Comparison of ENCODE assay signal across 8 cellular contexts in genomic region chr4:104490770-104491395, GRCh38. TPM values are rescaled to one million over a fixed set of nuclear protein-coding genes. Genes with fewer than 3 reads are reported as not detected.
DNase-seq lines count a peak whose midpoint lies in the region; ATAC-seq, FAIRE-seq and TF ChIP-seq lines count a peak whose summit lies in the region.

No MANE protein-coding gene starts in this region.

- no peak overlapping the region for H2BK15ac ChIP-seq in H9 (ENCODE audit: low read depth, low read length)

- no peaks in the 10 kb centered on the region for H3K9me3 Mint-ChIP-seq in H9
- no peaks in the 10 kb centered on the region for H3K9me3 Mint-ChIP-seq in activated naive CD8-positive, alpha-beta T cell treated with anti-CD3 and anti-CD28 coated beads, Interleukin-2, amount 50 U/mL, for 24 hours

- H2AK5ac ChIP-seq in H9 (ENCODE audit: insufficient read length, low read length): no peak overlapping the region

- no peak overlapping the region for H3K4ac ChIP-seq in H9 (ENCODE audit: low read depth, low read length)

- peak; percentile 62 for DNase-seq in GM03348 (ENCODE audit: low spot score)
- peak; percentile 63 for DNase-seq in H9
- peak; percentile 37 for DNase-seq in M059J (ENCODE audit: low read depth)
- peak; percentile 87 for DNase-seq in SK-N-DZ (ENCODE audit: low spot score)
- DNase-seq in activated naive CD8-positive, alpha-beta T cell treated with anti-CD3 and anti-CD28 coated beads, Interleukin-2, amount 50 U/mL, for 24 hours: peak; percentile 48
- DNase-seq in heart left ventricle: peak; percentile 77 to 86 (median 83)
- peak; percentile 73 to 93 (median 85) for DNase-seq in pancreas
- DNase-seq in MV-4-11 (lab: John Stamatoyannopoulos, UW): no peak

- no peak overlapping the region for H3T11ph ChIP-seq in H9 (ENCODE audit: low read length)

- ATAC-seq in activated naive CD8-positive, alpha-beta T cell treated with anti-CD3 and anti-CD28 coated beads, Interleukin-2, amount 50 U/mL, for 24 hours: peak; percentile 30
- ATAC-seq in heart left ventricle: peak; percentile 16 to 65 (median 36)
- ATAC-seq in pancreas: peak; percentile 25 to 59 (median 44)

- peak overlapping the region; percentile 98 for H3K4me2 ChIP-seq in H9 (ENCODE audit: insufficient read depth, insufficient read length, low read length)

- no peak overlapping the region for H4K5ac ChIP-seq in H9 (ENCODE audit: insufficient read length, low read depth, low read length)

- peak overlapping the region; percentile 45 for H3K14ac ChIP-seq in H9 (ENCODE audit: insufficient read depth, low read length)

- H2BK20ac ChIP-seq in H9 (ENCODE audit: low read depth, low read length, poor library complexity, severe bottlenecking): no peak overlapping the region

- H3K23me2 ChIP-seq in H9 (ENCODE audit: insufficient read length, low read depth, low read length, poor library complexity, severe bottlenecking): peaks cover 21% of the 10 kb centered on the region

- H3K4me1 ChIP-seq in H9 (ENCODE audit: insufficient read depth, low read length): peaks cover 2% of the 10 kb centered on the region
- H3K4me1 ChIP-seq in heart left ventricle: peaks cover 0 to 32% (median 11%) of the 10 kb centered on the region in 12 donors
- peaks cover 0 to 18% (median 6%) of the 10 kb centered on the region in 3 donors for H3K4me1 ChIP-seq in pancreas

- no peak overlapping the region for H4K91ac ChIP-seq in H9 (ENCODE audit: insufficient read length, low read depth, low read length)

- H3K4me1 Mint-ChIP-seq in H9: peaks cover 55 to 63% of the 10 kb centered on the region in 2 experiments
- H3K4me1 Mint-ChIP-seq in activated naive CD8-positive, alpha-beta T cell treated with anti-CD3 and anti-CD28 coated beads, Interleukin-2, amount 50 U/mL, for 24 hours: peaks cover 35% of the 10 kb centered on the region

- no peak overlapping the region for H2BK12ac ChIP-seq in H9 (ENCODE audit: insufficient read length, low read depth, low read length)

- H3K36me3 ChIP-seq in heart left ventricle (no peaks in the 10 kb centered on the region), pancreas (no peaks in the 10 kb centered on the region)

- intact Hi-C loops in heart left ventricle (cut with DNase I) (loop anchor here in 3 of 10 donors (5.0 to 10.0 kb wide), 5 partner anchors 244 to 984 kb away; partner anchors contain the start of gene PPA2 (in 2 of the 3)), pancreas (cut with DNase I) (no loop called here)

- H3K4me3 ChIP-seq in heart left ventricle: peak overlapping the region; percentile 41 to 78 (median 63)
- peak overlapping the region; percentile 23 to 60 (median 46) for H3K4me3 ChIP-seq in pancreas

- no peaks in the 10 kb centered on the region for H3K79me2 ChIP-seq in H9 (ENCODE audit: insufficient read depth, low read length)

- no peaks in the 10 kb centered on the region for H3K79me1 ChIP-seq in H9 (ENCODE audit: insufficient read depth, low read depth, low read length, poor library complexity, severe bottlenecking)

- TF ChIP-seq CTCF in H9 (conservative IDR thresholded peaks at IDR 0.05): no peak
- TF ChIP-seq CTCF in heart left ventricle (IDR thresholded peaks at IDR 0.05): no peak
- no peak for TF ChIP-seq CTCF in pancreas (IDR thresholded peaks at IDR 0.05)

- H3K4me3 Mint-ChIP-seq in H9: peak overlapping the region; percentile 88 to 97
- H3K4me3 Mint-ChIP-seq in activated naive CD8-positive, alpha-beta T cell treated with anti-CD3 and anti-CD28 coated beads, Interleukin-2, amount 50 U/mL, for 24 hours: peak overlapping the region; percentile 71

- H3K36me3 Mint-ChIP-seq in H9 (ENCODE audit: insufficient read depth in 1 of 3, low read depth in 3 of 3): no peaks in the 10 kb centered on the region; a peak in 2 of 7 replicates
- peaks cover 3% of the 10 kb centered on the region for H3K36me3 Mint-ChIP-seq in activated naive CD8-positive, alpha-beta T cell treated with anti-CD3 and anti-CD28 coated beads, Interleukin-2, amount 50 U/mL, for 24 hours (ENCODE audit: low read depth)

- H3K23ac ChIP-seq in H9 (ENCODE audit: insufficient read length, low read depth, low read length): no peak overlapping the region

- peak overlapping the region; percentile 88 to 97 (median 94); a peak in 5 of 7 replicates for H3K27ac Mint-ChIP-seq in H9
- no peak overlapping the region for H3K27ac Mint-ChIP-seq in activated naive CD8-positive, alpha-beta T cell treated with anti-CD3 and anti-CD28 coated beads, Interleukin-2, amount 50 U/mL, for 24 hours

- H3K9me3 ChIP-seq in H9 (ENCODE audit: control insufficient read depth, low read depth, low read length) (no peaks in the 10 kb centered on the region), heart left ventricle (no peaks in the 10 kb centered on the region), pancreas (no peaks in the 10 kb centered on the region)

- H3K27me3 ChIP-seq in H9 (ENCODE audit: insufficient read depth, low read length): no peaks in the 10 kb centered on the region
- H3K27me3 ChIP-seq in heart left ventricle: peaks cover 0 to 50% (median 0%) of the 10 kb centered on the region in 9 donors
- no peaks in the 10 kb centered on the region for H3K27me3 ChIP-seq in pancreas

- H2BK120ac ChIP-seq in H9 (ENCODE audit: low read depth, low read length, poor library complexity, severe bottlenecking): no peak overlapping the region

- no CpG with 5 or more reads among the region's 40 CpGs for WGBS in H9 (ENCODE audit: extremely low coverage, insufficient read length, low lambda C conversion rate)
- 0 to 2% (median 1%) methylated on average over 19 to 39 of the region's 40 CpGs for WGBS in heart left ventricle, 4 donors
- 0 to 1% methylated on average over 23 to 31 of the region's 40 CpGs for WGBS in pancreas, 2 donors

- peaks cover 5% of the 10 kb centered on the region for H3K27me3 Mint-ChIP-seq in H9 (ENCODE audit: low read depth)
- H3K27me3 Mint-ChIP-seq in activated naive CD8-positive, alpha-beta T cell treated with anti-CD3 and anti-CD28 coated beads, Interleukin-2, amount 50 U/mL, for 24 hours: peaks cover 65% of the 10 kb centered on the region

- H3K27ac ChIP-seq in H9 (ENCODE audit: insufficient read length, low read depth, low read length) (no peak overlapping the region), heart left ventricle (peak overlapping the region in 11 of 12 donors; percentile 25 to 89 (median 83)), pancreas (peak overlapping the region; percentile 14 to 92 (median 65))

- no peak for TF ChIP-seq POLR2A in heart left ventricle (IDR thresholded peaks at IDR 0.05)

- H4K8ac ChIP-seq in H9 (replicated peaks; ENCODE audit: insufficient read length, low read depth, low read length): no peak overlapping the region

- no peaks in the 10 kb centered on the region for H4K20me1 ChIP-seq in H9 (ENCODE audit: control insufficient read depth, insufficient read depth, insufficient read length)

- H2AFZ ChIP-seq in H9 (ENCODE audit: low read length): no peak overlapping the region

- H3K18ac ChIP-seq in H9 (ENCODE audit: insufficient read length, low read depth, low read length): no peak overlapping the region

- H3K9ac ChIP-seq in H9 (ENCODE audit: extremely low read depth, insufficient read length, low read length): peak overlapping the region; percentile 59

- no peak for FAIRE-seq in pancreas (lab: Jason Lieb, UNC)

- no peak overlapping the region for H3K56ac ChIP-seq in H9 (ENCODE audit: insufficient read length, low read depth, low read length)

- H2BK5ac ChIP-seq in H9 (ENCODE audit: insufficient read length, low read length): no peak overlapping the region

RNA-seq across cellular contexts. Expression of gene CXXC4, which starts 3.8 kb away (rescaled TPM):
- total RNA-seq in H9 (2021): 4.2 TPM in 2 replicates
- total RNA-seq in M059J (2014; rRNA removed; shearing (Covaris generic)): not detected in 2 replicates
- polyA plus RNA-seq in SK-N-DZ (2014; cell fraction: cytosol; rRNA removed): 12.5 and 14.0 TPM in 2 replicates
- 18.8 and 45.3 TPM in 2 replicates for polyA plus RNA-seq in SK-N-DZ (2014; cell fraction: nucleus; rRNA removed)
- total RNA-seq in heart left ventricle: 1 to 10 TPM; 1.9 to 7.3 (median 4.1) TPM
- polyA plus RNA-seq in heart left ventricle: 1 to 10 TPM in 1 of 2 donors, under 1 TPM in 1; 0.58 to 1.2 TPM
- 1 to 10 TPM; 1.6 to 5.9 (median 3.7) TPM for total RNA-seq in pancreas
- 1 to 10 TPM; 1.9 to 3.5 TPM for polyA plus RNA-seq in pancreas
